Comparison of ENCODE assay signal across 8 cellular contexts in genomic region chr1:89633103-89633744, GRCh38. TPM values are rescaled to one million over a fixed set of nuclear protein-coding genes. Genes with fewer than 3 reads are reported as not detected.
A peak's percentile ranks its signal among the peaks of the same experiment; 100 is the strongest.
DNase-seq lines count a peak whose midpoint lies in the region; ATAC-seq, FAIRE-seq and TF ChIP-seq lines count a peak whose summit lies in the region.

Gene LRRC8C (plus strand): TSS chr1:89633120. CDS start chr1:89686474, 53,354 bp downstream.

- TF ChIP-seq RAD21 in A549 (conservative IDR thresholded peaks at IDR 0.05 in 1 of 2, IDR thresholded peaks at IDR 0.05 in 1 of 2), result 0 out of 5 replicates have a peak, but pooled peaks of 1 of the 2 experiments have one; percentile 2

- in situ Hi-C loops in GM13977 (cut with MboI; ENCODE audit: low pct_unique_long_range_greater_than_20kb, low sequenced_read_pairs, unreplicated experiment), result loop anchor here (25.0 kb wide), 2 partner anchors 129 to 354 kb away; partner anchors contain the start of gene ZNF326

- ATAC-seq in A549 (peak; percentile 79 to 81), HG02798 (IDR thresholded peaks at IDR 0.05; ENCODE audit: poor library complexity, unreplicated experiment) (peak; percentile 39), left lobe of liver (peak; percentile 69)

- TF ChIP-seq EP300 in A549 (IDR thresholded peaks at IDR 0.05), result no peak

- no peak for FAIRE-seq in A549 (lab: Jason Lieb, UNC)

- 3% methylated on average over 7 of the region's 78 CpGs for WGBS in A549 (ENCODE audit: missing lambda C conversion rate)

- POLR2A ChIA-PET in A549 (lab: Yijun Ruan, JAX), result interaction anchor here (1.0 kb wide), 2 partner anchors 34 to 129 kb away, joined by 3 to 5 read pairs; no protein-coding TSS in a partner anchor

- H3K4me3 ChIP-seq in A549, result peak within 1 kb of the TSS; percentile 76
- peak within 1 kb of the TSS; percentile 87 for H3K4me3 ChIP-seq in choroid plexus epithelial cell (ENCODE audit: low read depth, low read length)

- peaks cover 43% of the 10 kb centered on the region for H3K4me1 ChIP-seq in A549

- no peaks in the 10 kb centered on the region for H3K9me3 ChIP-seq in A549

- H3K4me2 ChIP-seq in A549, result peak within 1 kb of the TSS; percentile 81

- peak; percentile 59 for TF ChIP-seq POLR2A in A549 (IDR thresholded peaks at IDR 0.05; ENCODE audit: low read length)

- H3K27ac ChIP-seq in A549, result peak within 1 kb of the TSS; percentile 81 to 95

- CTCF ChIA-PET in A549 (lab: Yijun Ruan, JAX), result interaction anchor here (0.5 to 7.5 kb wide), 8 partner anchors 11 to 861 kb away, joined by 3 to 64 read pairs (median 4); no protein-coding TSS in a partner anchor

- DNase-seq in A549 (ENCODE audit: low read depth in 1 of 2, low spot score in 1 of 2), result peak; percentile 30 to 52
- DNase-seq in GM13977 (ENCODE audit: low spot score), result peak; percentile 70
- peak; percentile 11 for DNase-seq in NCI-H128 (lab: John Stamatoyannopoulos, UW; ENCODE audit: unreplicated experiment)
- peak; percentile 72 for DNase-seq in activated CD4-positive, CD25-positive, alpha-beta regulatory T cell treated with anti-CD3 and anti-CD28 coated beads, Interleukin-2, amount 50 U/mL, for 72 hours
- DNase-seq in choroid plexus epithelial cell (ENCODE audit: low read depth), result peak; percentile 47
- peak; percentile 47 for DNase-seq in left lobe of liver (ENCODE audit: low spot score)
- DNase-seq in stimulated activated CD4-positive, alpha-beta T cell treated with anti-CD3 and anti-CD28 coated beads, Interleukin-4, amount 100 ng/mL, for 4 hours, result peak; percentile 46 to 52

- TF ChIP-seq CTCF in A549 (IDR thresholded peaks at IDR 0.05) (no peak), GM13977 (IDR thresholded peaks at IDR 0.05; ENCODE audit: extremely low read depth, insufficient read depth, missing control alignments) (no peak), choroid plexus epithelial cell (conservative IDR thresholded peaks at IDR 0.05; ENCODE audit: low read depth, low read length) (no peak)

TF ChIP-seq in A549, 52 proteins besides CTCF, POLR2A, EP300 and RAD21:
- TF ChIP-seq JUN (IDR thresholded peaks at IDR 0.05), result peak in 1 of 2 experiments; percentile 46; a peak in 1 of 5 replicates
- no peak for TF ChIP-seq HES2 (IDR thresholded peaks at IDR 0.05)
- no peak for TF ChIP-seq PHF8 (IDR thresholded peaks at IDR 0.05; ENCODE audit: borderline replicate concordance, low read depth)
- TF ChIP-seq KDM5A (IDR thresholded peaks at IDR 0.05), result no peak
- TF ChIP-seq RNF2 (IDR thresholded peaks at IDR 0.05; ENCODE audit: borderline replicate concordance, low read depth), result no peak
- peak; percentile 43; the same call in 1 of the 2 replicates for TF ChIP-seq MAX (IDR thresholded peaks at IDR 0.05)
- TF ChIP-seq PBX3 (IDR thresholded peaks at IDR 0.05), result no peak
TF ChIP-seq in A549: peak in this region for 2.

RNA-seq across cellular contexts. Expression of gene LRRC8C, which starts in this region (rescaled TPM):
- polyA plus RNA-seq in A549 (2011; rRNA removed) (14.7 and 15.9 TPM in 2 replicates), A549 (2017; fragmentation: RNase III; extraction: RNeasy Plus Mini Kit Qiagen cat#74134 plus additional on column Dnase treatment) (5.6 to 6.6 TPM (median 6.3 TPM) in 3 replicates)
- polyA plus RNA-seq in A549 (2012; cell fraction: cytosol; rRNA removed), result 4.0 and 4.8 TPM in 2 replicates
- polyA plus RNA-seq in A549 (2012; cell fraction: nucleus; rRNA removed), result 2.8 and 3.6 TPM in 2 replicates
- polyA minus RNA-seq in A549 (2011; rRNA and poly(A)+ RNA removed), result 10.0 and 10.4 TPM in 2 replicates
- total RNA-seq in left lobe of liver, result 0.73 TPM

Comparison
In these comparisons a context has a peak if more than half of its experiments do, and no peak if none do; other contexts are left out.
1. Peak in every context shown above with its lines: DNase-seq, ATAC-seq, H3K4me3 ChIP-seq and H3K27ac ChIP-seq.
2. Peak in DNase-seq and ATAC-seq in left lobe of liver; RNA of the gene not detected or under 1 TPM.
3. DNase-seq: peak in every context shown above with its lines; median percentile 72 in activated CD4-positive, CD25-positive, alpha-beta regulatory T cell treated with anti-CD3 and anti-CD28 coated beads, Interleukin-2, amount 50 U/mL, for 72 hours; 70 in GM13977; 49 in stimulated activated CD4-positive, alpha-beta T cell treated with anti-CD3 and anti-CD28 coated beads, Interleukin-4, amount 100 ng/mL, for 4 hours; 47 in choroid plexus epithelial cell; 47 in left lobe of liver; 41 in A549; 11 in NCI-H128.